Comparison of ENCODE assay signal across 18 cellular contexts in the genomic region with DNA sequence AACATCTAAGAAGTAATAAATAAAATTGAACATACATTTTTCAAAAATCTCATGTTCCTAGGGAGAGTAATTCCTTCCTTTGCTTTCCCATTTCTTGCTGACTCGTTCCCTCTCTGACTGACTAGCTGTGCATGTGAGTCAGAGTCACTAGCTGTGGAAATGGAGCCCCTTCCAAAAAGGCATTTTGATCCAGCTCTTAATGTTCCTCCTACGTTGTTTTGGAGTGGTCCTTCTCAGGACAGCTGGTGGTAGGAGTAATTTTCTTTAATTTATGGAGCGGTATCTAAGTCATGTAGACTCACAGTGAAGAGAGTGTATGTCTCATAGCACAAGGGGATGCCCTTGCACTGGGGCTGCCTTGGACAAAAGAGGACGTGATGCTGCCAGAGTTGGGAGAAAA.
"Had no signal": no experiment of that assay in that cellular context is flagged by ENCODE, and none has a peak within 500 bp of the region (broad histone marks: within the 10 kb centered on the region; RNA-seq: fewer than 3 reads in every experiment).

No MANE protein-coding gene starts in this region.

- H3K36me3 Mint-ChIP-seq: activated naive CD4-positive, alpha-beta T cell treated with anti-CD3 and anti-CD28 coated beads, Interleukin-2, amount 50 U/mL, for 24 hours; mesothelial cell of epicardium had no signal

- FAIRE-seq: endometrium had no signal

- H3K9me3 Mint-ChIP-seq: activated naive CD4-positive, alpha-beta T cell treated with anti-CD3 and anti-CD28 coated beads, Interleukin-2, amount 50 U/mL, for 24 hours; mesothelial cell of epicardium; neural crest cell; stimulated activated naive CD8-positive, alpha-beta T cell treated with anti-CD3 and anti-CD28 coated beads, Interleukin-15, amount 100 ng/mL, for 72 hours had no signal

- H3K9me3 ChIP-seq: adrenal gland, colonic mucosa, lower lobe of right lung, psoas muscle, spleen, thoracic aorta had no signal

- H3K27ac Mint-ChIP-seq: activated naive CD4-positive, alpha-beta T cell treated with anti-CD3 and anti-CD28 coated beads, Interleukin-2, amount 50 U/mL, for 24 hours; mesothelial cell of epicardium had no signal

- H3K4me3 ChIP-seq: adrenal gland, colonic mucosa, lower lobe of right lung, psoas muscle, spleen, thoracic aorta had no signal

- DNase-seq: activated CD4-positive, alpha-beta T cell treated with anti-CD3 and anti-CD28 coated beads, Interleukin-2, amount 50 U/mL, for 4 hours; activated effector memory CD4-positive, alpha-beta T cell treated with anti-CD3 and anti-CD28 coated beads, Interleukin-2, amount 50 U/mL, for 16 hours; activated T-cell treated with anti-CD3 and anti-CD28 coated beads, Interleukin-2, amount 50 U/mL, for 1 hour; central memory CD4-positive, alpha-beta T cell; colonic mucosa; hypothalamus; lower lobe of right lung; psoas muscle; spleen; stimulated activated naive CD8-positive, alpha-beta T cell treated with anti-CD3 and anti-CD28 coated beads, Interleukin-15, amount 100 ng/mL, for 72 hours had no signal

- H3K4me3 Mint-ChIP-seq: activated naive CD4-positive, alpha-beta T cell treated with anti-CD3 and anti-CD28 coated beads, Interleukin-2, amount 50 U/mL, for 24 hours; mesothelial cell of epicardium; neural crest cell; stimulated activated naive CD8-positive, alpha-beta T cell treated with anti-CD3 and anti-CD28 coated beads, Interleukin-15, amount 100 ng/mL, for 72 hours had no signal

- H3K4me1 ChIP-seq: colonic mucosa, lower lobe of right lung, psoas muscle, spleen had no signal

- ATAC-seq: esophagus mucosa; psoas muscle; sciatic nerve; stimulated activated naive CD8-positive, alpha-beta T cell treated with anti-CD3 and anti-CD28 coated beads, Interleukin-15, amount 100 ng/mL, for 72 hours had no signal

- H3K4me1 Mint-ChIP-seq: activated naive CD4-positive, alpha-beta T cell treated with anti-CD3 and anti-CD28 coated beads, Interleukin-2, amount 50 U/mL, for 24 hours; neural crest cell; stimulated activated naive CD8-positive, alpha-beta T cell treated with anti-CD3 and anti-CD28 coated beads, Interleukin-15, amount 100 ng/mL, for 72 hours had no signal

- H3K27me3 ChIP-seq: adrenal gland, colonic mucosa, spleen had no signal

- H3K27ac ChIP-seq: adrenal gland, colonic mucosa, lower lobe of right lung, psoas muscle, spleen, thoracic aorta had no signal

- H3K36me3 ChIP-seq: adrenal gland, colonic mucosa, lower lobe of right lung, spleen, thoracic aorta had no signal
